1 cellular context compared by ENCODE assay signal in genomic region chr2:177246000-177246399, GRCh38.
TF ChIP-seq lines count a peak whose summit lies in the region.

No MANE protein-coding gene starts in this region.

TF ChIP-seq in A549, 52 proteins besides CTCF, POLR2A, EP300 and RAD21:
- TF ChIP-seq TFCP2L1 (CRISPR knock-in tag; IDR thresholded peaks at IDR 0.05), result no peak
- TF ChIP-seq RCOR1 (IDR thresholded peaks at IDR 0.05; ENCODE audit: low read depth, low read length), result no peak
- no peak for TF ChIP-seq ELK1 (IDR thresholded peaks at IDR 0.05; ENCODE audit: low read depth, low read length)
TF ChIP-seq in A549: peak in this region for 0.
